22 cellular contexts compared by ENCODE assay signal in the genomic region with DNA sequence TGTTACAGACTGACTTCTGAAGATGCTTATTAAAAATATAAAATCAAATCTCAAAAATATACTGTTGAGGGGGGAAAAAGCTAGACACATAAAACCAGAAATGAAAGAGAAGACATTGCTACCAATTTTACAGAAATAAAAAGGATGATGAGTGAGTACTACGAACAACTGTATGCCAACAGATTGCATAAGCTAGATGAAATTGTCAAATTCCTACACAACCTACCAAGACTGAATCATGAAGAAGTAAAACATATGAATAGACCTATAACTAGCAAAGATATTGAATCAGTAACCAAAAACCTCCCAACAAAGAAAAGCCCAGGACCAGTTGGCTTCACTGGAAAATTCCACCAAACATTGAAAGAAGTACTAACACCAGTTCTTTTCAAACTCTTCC. TPM values are rescaled to one million over a fixed set of nuclear protein-coding genes. Genes with fewer than 3 reads are reported as not detected.
DNase-seq lines count a peak whose midpoint lies in the region; ATAC-seq, FAIRE-seq and TF ChIP-seq lines count a peak whose summit lies in the region.
"Had no signal": no experiment of that assay in that cellular context is flagged by ENCODE, and none has a peak within 500 bp of the region (broad histone marks: within the 10 kb centered on the region; RNA-seq: fewer than 3 reads in every experiment).

No MANE protein-coding gene starts in this region.

- TF ChIP-seq CTCF in astrocyte (IDR thresholded peaks at IDR 0.05; ENCODE audit: insufficient read depth, low read depth, low read length) (no peak), Caco-2 (IDR thresholded peaks at IDR 0.05; ENCODE audit: insufficient read depth in 1 of 2, low read depth in 1 of 2, low read length in 1 of 2, severe bottlenecking in 1 of 2, unreplicated experiment in 1 of 2) (no peak)
- TF ChIP-seq CTCF in CD4-positive, alpha-beta T cell (IDR thresholded peaks at IDR 0.05) = no peak

- H2AFZ ChIP-seq in GM23248 (no peak overlapping the region), astrocyte (ENCODE audit: low read depth, low read length) (no peak overlapping the region)

- POLR2A ChIA-PET in CD4-positive, alpha-beta T cell (lab: Charles Lee) = no interaction called here
- POLR2A ChIA-PET in Caco-2 (lab: Charles Lee) = no interaction called here

- H3K4me3 ChIP-seq in GM23248 = peak overlapping the region; percentile 9; the same call in 1 of the 2 replicates
- no peak overlapping the region for H3K4me3 ChIP-seq in astrocyte (ENCODE audit: insufficient read depth, low read depth, low read length)
- no peak overlapping the region for H3K4me3 ChIP-seq in skeletal muscle cell (ENCODE audit: low read depth, low read length)
- H3K4me3 ChIP-seq in Caco-2 (ENCODE audit: low read depth, low read length) = no peak overlapping the region
- H3K4me3 ChIP-seq: GM12878 had no signal

- no peaks in the 10 kb centered on the region for H3K27me3 Mint-ChIP-seq in astrocyte (ENCODE audit: low read depth, unreplicated experiment)
- no peaks in the 10 kb centered on the region for H3K27me3 Mint-ChIP-seq in CD4-positive, alpha-beta T cell
- no peaks in the 10 kb centered on the region for H3K27me3 Mint-ChIP-seq in Caco-2 (ENCODE audit: insufficient read depth, unreplicated experiment)

- H3K9me3 ChIP-seq in GM23248 (ENCODE audit: low read depth) (no peaks in the 10 kb centered on the region), astrocyte (ENCODE audit: insufficient read depth, low read depth, low read length) (no peaks in the 10 kb centered on the region), Caco-2 (no peaks in the 10 kb centered on the region)
- no peaks in the 10 kb centered on the region for H3K9me3 ChIP-seq in CD4-positive, alpha-beta T cell (ENCODE audit: control insufficient read depth, low read length)

- no TSS peak for BruUV-seq in Caco-2 (replicated peaks; lab: Mats Ljungman, UMichigan)

- H3K4me1 ChIP-seq in GM23248 (ENCODE audit: insufficient read depth) = peaks cover 48% of the 10 kb centered on the region
- peaks cover 13% of the 10 kb centered on the region for H3K4me1 ChIP-seq in astrocyte (ENCODE audit: insufficient read depth, low read length)
- H3K4me1 ChIP-seq in Caco-2 = no peaks in the 10 kb centered on the region

- no peaks in the 10 kb centered on the region for H3K27me3 ChIP-seq in GM23248 (replicated peaks; ENCODE audit: insufficient read depth)
- H3K27me3 ChIP-seq in astrocyte (ENCODE audit: insufficient read depth, low read length) = no peaks in the 10 kb centered on the region
- H3K27me3 ChIP-seq in CD4-positive, alpha-beta T cell (ENCODE audit: control insufficient read depth, insufficient read depth, low read length) = no peaks in the 10 kb centered on the region
- H3K27me3 ChIP-seq in Caco-2 (replicated peaks; ENCODE audit: control insufficient read depth, insufficient read depth, low read length) = no peaks in the 10 kb centered on the region

- peaks cover 6% of the 10 kb centered on the region for H3K4me1 Mint-ChIP-seq in astrocyte (ENCODE audit: low read depth, unreplicated experiment)
- H3K4me1 Mint-ChIP-seq in CD4-positive, alpha-beta T cell (ENCODE audit: low read depth) = no peaks in the 10 kb centered on the region
- H3K4me1 Mint-ChIP-seq in Caco-2 (ENCODE audit: low read depth, unreplicated experiment) = no peaks in the 10 kb centered on the region

- no peak overlapping the region for H3K4me3 Mint-ChIP-seq in astrocyte (ENCODE audit: unreplicated experiment)
- H3K4me3 Mint-ChIP-seq in CD4-positive, alpha-beta T cell = no peak overlapping the region
- H3K4me3 Mint-ChIP-seq in Caco-2 (ENCODE audit: unreplicated experiment) = no peak overlapping the region
- H3K4me3 Mint-ChIP-seq: CD14-positive monocyte had no signal

- H3K36me3 ChIP-seq in GM23248 (ENCODE audit: low read depth) (no peaks in the 10 kb centered on the region), astrocyte (ENCODE audit: insufficient read depth, low read length) (peaks cover 12% of the 10 kb centered on the region), Caco-2 (ENCODE audit: control insufficient read depth, insufficient read depth, low read length) (no peaks in the 10 kb centered on the region)

- H3K79me2 ChIP-seq in GM23248 (ENCODE audit: insufficient read depth) (no peaks in the 10 kb centered on the region), astrocyte (ENCODE audit: insufficient read depth, low read length) (no peaks in the 10 kb centered on the region)

- 30 to 32% methylated on average over 1 of the region's 1 CpG for WGBS in GM23248 (ENCODE audit: low coverage in 1 of 2, low lambda C conversion rate in 2 of 2, missing lambda C conversion rate in 2 of 2), 2 experiments

- intact Hi-C loops in CD4-positive, alpha-beta T cell (cut with DNase I, micrococcal nuclease) = no loop called here
- intact Hi-C loops in Caco-2 (cut with micrococcal nuclease; ENCODE audit: unreplicated experiment) = no loop called here

- H3K27ac ChIP-seq in GM23248 = peak overlapping the region; percentile 68
- no peak overlapping the region for H3K27ac ChIP-seq in astrocyte (ENCODE audit: low read depth, low read length)
- H3K27ac ChIP-seq in CD4-positive, alpha-beta T cell (ENCODE audit: low read depth, low read length) = no peak overlapping the region

- no peaks in the 10 kb centered on the region for H3K9me2 ChIP-seq in GM23248 (ENCODE audit: insufficient read depth)

- H3K9me3 Mint-ChIP-seq in astrocyte (ENCODE audit: unreplicated experiment) = no peaks in the 10 kb centered on the region
- H3K9me3 Mint-ChIP-seq in CD4-positive, alpha-beta T cell = no peaks in the 10 kb centered on the region
- no peaks in the 10 kb centered on the region for H3K9me3 Mint-ChIP-seq in Caco-2 (ENCODE audit: unreplicated experiment)
- H3K9me3 Mint-ChIP-seq: CD14-positive monocyte had no signal

- in situ Hi-C loops in GM23248 (cut with MboI) = no loop called here

- H4K20me1 ChIP-seq in GM23248 (ENCODE audit: insufficient read depth) (no peaks in the 10 kb centered on the region), astrocyte (ENCODE audit: insufficient read depth, low read length) (peaks cover 6% of the 10 kb centered on the region)

- H3K4me2 ChIP-seq in GM23248 (ENCODE audit: unreplicated experiment) (peak overlapping the region; percentile 51), astrocyte (ENCODE audit: low read length) (no peak overlapping the region)

- peaks cover 40% of the 10 kb centered on the region for H3F3A ChIP-seq in GM23248 (ENCODE audit: insufficient read depth)

- H3K9ac ChIP-seq in GM23248 (peak overlapping the region; percentile 7; the same call in 1 of the 2 replicates), astrocyte (ENCODE audit: low read length) (no peak overlapping the region)

- CTCF ChIA-PET in CD4-positive, alpha-beta T cell (lab: Charles Lee) = no interaction called here
- CTCF ChIA-PET in Caco-2 (lab: Charles Lee) = no interaction called here

- H3K27ac Mint-ChIP-seq in astrocyte (ENCODE audit: unreplicated experiment) (no peak overlapping the region), Caco-2 (ENCODE audit: unreplicated experiment) (no peak overlapping the region)
- H3K27ac Mint-ChIP-seq in CD4-positive, alpha-beta T cell = no peak overlapping the region
- H3K27ac Mint-ChIP-seq: CD14-positive monocyte had no signal

- peaks cover 21% of the 10 kb centered on the region for H3K36me3 Mint-ChIP-seq in astrocyte (ENCODE audit: low read depth, unreplicated experiment)
- no peaks in the 10 kb centered on the region for H3K36me3 Mint-ChIP-seq in CD4-positive, alpha-beta T cell (ENCODE audit: low read depth)
- H3K36me3 Mint-ChIP-seq in Caco-2 (ENCODE audit: insufficient read depth, unreplicated experiment) = no peaks in the 10 kb centered on the region

- FAIRE-seq in astrocyte (lab: Jason Lieb, UNC) = no peak
- FAIRE-seq: GM12878, H1 had no signal

- ATAC-seq in GM18867 (IDR thresholded peaks at IDR 0.05; ENCODE audit: unreplicated experiment) = no peak
- no peak for ATAC-seq in CD4-positive, alpha-beta T cell (ENCODE audit: poor library complexity)
- ATAC-seq: GM12878, PC-3 had no signal

- DNase-seq in GM23248 (peak; percentile 71), astrocyte (ENCODE audit: low read depth) (peak; percentile 11), fibroblast of gingiva (ENCODE audit: low read depth) (peak; percentile 34), skeletal muscle cell (ENCODE audit: low read depth) (peak; percentile 39), Caco-2 (no peak)
- no peak for DNase-seq in CD4-positive, alpha-beta T cell
- DNase-seq: ACHN, COR-L47, GF-D8, KG1, NCI-H1417, NCI-H187 treated with DMSO at 0.1 percent for 48 hours, NCI-H226, NCI-H524 treated with DMSO at 0.1 percent for 48 hours, PC-3, RPMI8226, SIG-M5 had no signal

RNA-seq across cellular contexts. Expression of a gene that starts 3.5 kb away (rescaled TPM):
- total RNA-seq in GM23248 (2014; rRNA removed; shearing (Covaris generic)) = not detected in 2 replicates
- 0.19 TPM in 1 of 2 replicates, not detected in the other for polyA plus RNA-seq in GM23248 (2016; fragmentation: Nextera tagmentation; extraction: Ambion mirVana)
- total RNA-seq in astrocyte (2.1 and 3.4 TPM in 2 replicates), Caco-2 (2022) (not detected in 2 replicates)
- total RNA-seq in CD4-positive, alpha-beta T cell = not detected
- total RNA-seq: Daoy, GM12878, H1 had no signal
- polyA plus RNA-seq: GM12878, H1 had no signal

RNA-seq across cellular contexts. Expression of a gene that starts 54.1 kb away (rescaled TPM):
- total RNA-seq in GM23248 (2014; rRNA removed; shearing (Covaris generic)) = 12.4 and 27.4 TPM in 2 replicates
- 11.4 and 11.7 TPM in 2 replicates for polyA plus RNA-seq in GM23248 (2016; fragmentation: Nextera tagmentation; extraction: Ambion mirVana)
- 67.1 and 74.4 TPM in 2 replicates for total RNA-seq in astrocyte
- total RNA-seq in CD4-positive, alpha-beta T cell = under 1 TPM; 0.22 to 0.36 TPM
- 20.7 and 25.2 TPM in 2 replicates for total RNA-seq in Caco-2 (2022)
- total RNA-seq: GM12878 had no signal

Comparison
In these comparisons a context has a peak if more than half of its experiments do, and no peak if none do; other contexts are left out.
1. DNase-seq: peak in GM23248 (single experiment), astrocyte (single experiment), fibroblast of gingiva (single experiment) and skeletal muscle cell (single experiment); none in CD4-positive, alpha-beta T cell (0 of 10) and Caco-2 (0 of 2).